In the genomic region with DNA sequence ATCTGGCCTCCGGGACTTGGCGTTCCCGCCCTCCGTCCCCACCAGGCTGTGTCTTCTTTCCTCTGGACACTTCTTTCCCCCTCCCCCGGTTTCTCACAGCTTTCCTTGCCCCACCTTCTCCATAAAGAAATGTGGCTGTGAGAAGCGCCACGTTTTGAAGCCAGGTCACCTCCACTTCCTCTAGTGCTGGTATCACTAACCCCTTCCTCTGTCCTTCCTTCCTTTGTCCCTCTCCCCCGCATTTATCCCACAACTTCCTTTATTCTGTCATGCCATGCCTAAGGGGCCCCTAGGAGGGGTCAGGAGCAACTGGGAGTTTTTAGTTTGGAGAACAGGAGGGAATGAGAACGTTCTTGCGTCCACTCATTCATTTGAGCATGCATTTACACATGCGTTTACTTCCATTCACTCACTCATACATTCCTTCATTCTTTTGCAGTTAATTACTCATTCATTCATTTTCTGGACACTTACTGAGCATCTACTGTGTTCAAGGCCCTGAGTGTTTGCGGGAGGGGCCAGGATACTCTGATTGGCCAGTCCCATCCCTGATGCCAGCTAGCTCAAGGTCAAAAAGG, we compare ENCODE assay signal across 8 cellular contexts. TPM values are rescaled to one million over a fixed set of nuclear protein-coding genes. Genes with fewer than 3 reads are reported as not detected.
A peak's percentile ranks its signal among the peaks of the same experiment; 100 is the strongest.
DNase-seq lines count a peak whose midpoint lies in the region; ATAC-seq, FAIRE-seq and TF ChIP-seq lines count a peak whose summit lies in the region.

No MANE protein-coding gene starts in this region.

- no peaks in the 10 kb centered on the region for H3K9me3 ChIP-seq in BLaER1
- H3K9me3 ChIP-seq in Loucy (ENCODE audit: insufficient read depth, low read depth, low read length), result no peaks in the 10 kb centered on the region
- H3K9me3 ChIP-seq in mammary epithelial cell (replicated peaks; ENCODE audit: insufficient read depth, low read length), result no peaks in the 10 kb centered on the region
- no peaks in the 10 kb centered on the region for H3K9me3 ChIP-seq in mucosa of rectum (ENCODE audit: control insufficient read depth in 2 of 2, low read length in 2 of 2)

- no peaks in the 10 kb centered on the region for H3K9me2 ChIP-seq in Loucy (replicated peaks; ENCODE audit: low read depth, low read length)

- H2AFZ ChIP-seq in Loucy (ENCODE audit: low read length) (0 out of 2 replicates have a peak overlapping the region, but pooled peaks have one; percentile 38), mammary epithelial cell (ENCODE audit: low read depth, low read length) (peak overlapping the region; percentile 93)

- TF ChIP-seq CTCF in Loucy (conservative IDR thresholded peaks at IDR 0.05; ENCODE audit: low read length), result no peak
- TF ChIP-seq CTCF in mammary epithelial cell (conservative IDR thresholded peaks at IDR 0.05 in 1 of 2, IDR thresholded peaks at IDR 0.05 in 1 of 2; ENCODE audit: extremely low read depth in 1 of 2, insufficient read depth in 1 of 2, low read depth in 1 of 2, low read length in 2 of 2), result no peak

- BruUV-seq in mammary epithelial cell (replicated peaks; lab: Mats Ljungman, UMichigan), result TSS peak; percentile 86

- H3K9ac ChIP-seq in BLaER1 (peak overlapping the region; percentile 76; the same call in 1 of the 2 replicates), Loucy (ENCODE audit: low read depth, low read length, poor library complexity, severe bottlenecking) (no peak overlapping the region), mammary epithelial cell (ENCODE audit: insufficient read depth, low read length) (peak overlapping the region; percentile 80), mucosa of rectum (ENCODE audit: low read depth in 1 of 2, low read length in 2 of 2) (peak overlapping the region; percentile 78 to 79)

- CTCF ChIA-PET in mammary epithelial cell (lab: Charles Lee; ENCODE audit: low non-redundant PET), result no interaction called here

- peak overlapping the region; percentile 98 for H3K4me2 ChIP-seq in BLaER1
- H3K4me2 ChIP-seq in Loucy (ENCODE audit: low read depth, low read length, poor library complexity, severe bottlenecking), result peak overlapping the region; percentile 14
- peak overlapping the region; percentile 97 for H3K4me2 ChIP-seq in mammary epithelial cell (ENCODE audit: insufficient read depth, low read depth, low read length)

- H3F3A ChIP-seq in Loucy (ENCODE audit: low read depth), result no peaks in the 10 kb centered on the region

- no peak for ATAC-seq in HG03097 (IDR thresholded peaks at IDR 0.05; ENCODE audit: low FRiP score, unreplicated experiment)

- H3K36me3 ChIP-seq in BLaER1, result no peaks in the 10 kb centered on the region
- H3K36me3 ChIP-seq in Loucy (ENCODE audit: insufficient read depth, low read length), result no peaks in the 10 kb centered on the region
- no peaks in the 10 kb centered on the region for H3K36me3 ChIP-seq in mammary epithelial cell (ENCODE audit: insufficient read depth, low read length)
- no peaks in the 10 kb centered on the region for H3K36me3 ChIP-seq in mucosa of rectum (ENCODE audit: control insufficient read depth in 2 of 2, insufficient read depth in 2 of 2, low read length in 2 of 2)

- in situ Hi-C loops in mammary epithelial cell (cut with MboI; ENCODE audit: low sequenced_read_pairs in 2 of 2), result loop anchor here in 1 of 2 donors (5.0 kb wide), 1 partner anchor 51 kb away; no protein-coding TSS in a partner anchor

- WGBS in mammary epithelial cell (ENCODE audit: low coverage, missing lambda C conversion rate), result 26% methylated on average over 8 of the region's 12 CpGs

- H4K20me1 ChIP-seq in BLaER1 (no peaks in the 10 kb centered on the region), Loucy (ENCODE audit: insufficient read depth, low read length, poor library complexity, severe bottlenecking) (no peaks in the 10 kb centered on the region), mammary epithelial cell (ENCODE audit: insufficient read depth, low read length) (no peaks in the 10 kb centered on the region)

- dilution Hi-C loops in mammary epithelial cell (cut with HindIII; ENCODE audit: low sequenced_read_pairs), result no loop called here

- intact Hi-C loops in mammary epithelial cell (cut with micrococcal nuclease), result loop anchor here (1.0 to 2.0 kb wide), 3 partner anchors 38 to 72 kb away; no protein-coding TSS in a partner anchor

- peak overlapping the region; percentile 72; the same call in 1 of the 2 replicates for H3K27ac ChIP-seq in BLaER1
- H3K27ac ChIP-seq in mammary epithelial cell (ENCODE audit: insufficient read depth, low read depth, low read length), result peak overlapping the region; percentile 96
- peak overlapping the region; percentile 85 to 88 for H3K27ac ChIP-seq in mucosa of rectum (ENCODE audit: low read depth in 2 of 2, low read length in 2 of 2)

- H3K79me2 ChIP-seq in Loucy (ENCODE audit: insufficient read depth, low read length) (no peaks in the 10 kb centered on the region), mammary epithelial cell (ENCODE audit: insufficient read depth, low read length) (peaks cover 2% of the 10 kb centered on the region)

- no peak for FAIRE-seq in urothelium cell line (lab: Jason Lieb, UNC)

- H3K27me3 ChIP-seq in BLaER1, result no peaks in the 10 kb centered on the region
- H3K27me3 ChIP-seq in Loucy (ENCODE audit: insufficient read depth, low read length, poor library complexity, severe bottlenecking), result no peaks in the 10 kb centered on the region
- H3K27me3 ChIP-seq in mammary epithelial cell (ENCODE audit: insufficient read depth, low read length), result no peaks in the 10 kb centered on the region
- H3K27me3 ChIP-seq in mucosa of rectum (ENCODE audit: control insufficient read depth in 2 of 2, insufficient read depth in 2 of 2, low read length in 2 of 2), result no peaks in the 10 kb centered on the region

- H3K4me3 ChIP-seq in BLaER1 (peak overlapping the region; percentile 70), Loucy (ENCODE audit: low read length, poor library complexity, severe bottlenecking) (no peak overlapping the region), mammary epithelial cell (replicated peaks in 1 of 3; ENCODE audit: insufficient read depth in 1 of 3, low read depth in 2 of 3, low read length in 3 of 3) (peak overlapping the region; percentile 45 to 59 (median 47)), mucosa of rectum (ENCODE audit: low read length in 2 of 2) (peak overlapping the region; percentile 77 to 78)

- no peak for DNase-seq in mammary epithelial cell
- DNase-seq in NCI-H1417 treated with DMSO at 0.1 percent for 48 hours (lab: John Stamatoyannopoulos, UW), result no peak
- no peak for DNase-seq in stimulated activated CD4-positive, alpha-beta T cell treated with anti-CD3 and anti-CD28 coated beads, Interleukin-12 subunit alpha, Interleukin-12 subunit beta, amount 100 ng/mL, for 4 hours
- DNase-seq in urothelium cell line (ENCODE audit: low spot score), result no peak

- peaks cover 48% of the 10 kb centered on the region for H3K4me1 ChIP-seq in BLaER1
- peaks cover 18% of the 10 kb centered on the region for H3K4me1 ChIP-seq in Loucy (ENCODE audit: insufficient read depth, low read length, poor library complexity, severe bottlenecking)
- peaks cover 27% of the 10 kb centered on the region for H3K4me1 ChIP-seq in mammary epithelial cell (ENCODE audit: insufficient read depth, low read length)
- H3K4me1 ChIP-seq in mucosa of rectum (ENCODE audit: control insufficient read depth in 2 of 2, insufficient read depth in 2 of 2, low read length in 2 of 2), result peaks cover 14 to 25% of the 10 kb centered on the region in 2 donors

RNA-seq across cellular contexts. Expression of a gene that starts 5.0 kb away (rescaled TPM):
- total RNA-seq in mammary epithelial cell, result 1 to 10 TPM; 3.7 to 6.3 TPM
- polyA plus RNA-seq in mammary epithelial cell, result 9.4 TPM
- polyA minus RNA-seq in mammary epithelial cell, result 9.7 TPM

Comparison
In these comparisons a context has a peak if more than half of its experiments do, and no peak if none do; other contexts are left out.
1. H3K4me2 ChIP-seq: peak in every context shown above with its lines; median percentile 98 in BLaER1; 97 in mammary epithelial cell; 14 in Loucy.